In the genomic region with DNA sequence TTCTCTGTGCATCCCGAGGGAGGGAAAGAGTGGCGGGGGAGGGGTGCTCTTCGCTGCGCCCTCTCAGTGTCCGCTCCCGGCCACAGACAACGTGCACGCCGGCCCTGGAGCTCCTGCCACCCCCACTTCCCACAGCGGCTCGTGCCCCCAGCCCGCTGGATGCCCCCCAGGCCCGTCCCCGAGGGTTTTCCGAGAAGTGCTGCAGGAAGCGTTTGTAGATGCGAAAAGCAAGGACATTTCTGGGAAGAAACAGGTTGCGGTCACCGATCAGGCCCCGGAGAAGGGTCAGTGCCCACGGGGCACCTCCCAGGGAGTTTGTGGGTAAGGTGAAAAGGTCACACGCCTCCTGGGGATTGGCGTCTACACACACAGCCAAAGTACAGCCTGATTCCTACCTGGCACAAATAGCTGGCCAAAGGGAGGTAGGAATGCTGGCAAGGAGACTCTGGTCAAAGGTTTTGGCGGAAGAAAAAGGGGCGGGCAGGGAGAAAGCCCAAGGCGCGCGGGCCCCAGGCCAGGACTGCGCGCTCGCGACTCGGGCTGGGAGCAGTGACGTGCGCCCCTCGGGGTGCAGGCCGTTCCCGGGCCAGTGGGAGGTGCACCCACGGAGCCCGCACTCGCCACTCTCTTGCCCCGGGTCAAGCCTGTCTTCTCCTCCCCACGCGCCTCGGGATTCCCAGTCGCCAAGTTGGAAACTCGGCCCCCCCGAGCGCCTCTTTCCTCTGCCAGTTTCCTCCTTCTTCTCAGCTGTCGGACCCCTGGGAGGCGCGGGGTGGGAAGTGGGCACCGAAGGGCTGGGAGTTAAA, we compare ENCODE assay signal across 8 cellular contexts. TPM values are rescaled to one million over a fixed set of nuclear protein-coding genes. Genes with fewer than 3 reads are reported as not detected.
DNase-seq lines count a peak whose midpoint lies in the region; ATAC-seq and TF ChIP-seq lines count a peak whose summit lies in the region.

No MANE protein-coding gene starts in this region.

- TF ChIP-seq CTCF in WI38 (IDR thresholded peaks at IDR 0.05; ENCODE audit: low read depth, low read length) (no peak), fibroblast of mammary gland (conservative IDR thresholded peaks at IDR 0.05; ENCODE audit: control insufficient read depth, insufficient read depth, low read depth, low read length) (no peak)

- no peaks in the 10 kb centered on the region for H3K36me3 ChIP-seq in naive thymus-derived CD4-positive, alpha-beta T cell (ENCODE audit: control insufficient read depth in 2 of 3, insufficient read depth in 3 of 3, low read length in 3 of 3)

- ATAC-seq in naive thymus-derived CD4-positive, alpha-beta T cell, result no peak
- ATAC-seq in HG03159 (IDR thresholded peaks at IDR 0.05; ENCODE audit: unreplicated experiment) (no peak), GM18511 (IDR thresholded peaks at IDR 0.05; ENCODE audit: unreplicated experiment) (no peak), GM21447 (IDR thresholded peaks at IDR 0.05; ENCODE audit: unreplicated experiment) (no peak)

- POLR2A ChIA-PET in naive thymus-derived CD4-positive, alpha-beta T cell (lab: Charles Lee), result no interaction called here

- H3K4me3 ChIP-seq in WI38 (ENCODE audit: low read depth, low read length) (peak overlapping the region; percentile 76), fibroblast of mammary gland (ENCODE audit: control insufficient read depth, low read depth, low read length) (peak overlapping the region; percentile 84)
- no peak overlapping the region for H3K4me3 ChIP-seq in naive thymus-derived CD4-positive, alpha-beta T cell (ENCODE audit: low read length)

- no peaks in the 10 kb centered on the region for H3K9me3 ChIP-seq in naive thymus-derived CD4-positive, alpha-beta T cell (ENCODE audit: control insufficient read depth in 2 of 3, low read length in 3 of 3)

- CTCF ChIA-PET in naive thymus-derived CD4-positive, alpha-beta T cell (lab: Charles Lee), result no interaction called here

- H3K36me3 Mint-ChIP-seq in naive thymus-derived CD4-positive, alpha-beta T cell, result no peaks in the 10 kb centered on the region

- H3K4me3 Mint-ChIP-seq in naive thymus-derived CD4-positive, alpha-beta T cell, result peak overlapping the region; percentile 45 to 91 (median 58)

- intact Hi-C loops in naive thymus-derived CD4-positive, alpha-beta T cell (cut with micrococcal nuclease), result no loop called here

- peaks cover 45 to 80% (median 60%) of the 10 kb centered on the region in 5 donors for H3K27me3 Mint-ChIP-seq in naive thymus-derived CD4-positive, alpha-beta T cell

- peaks cover 3 to 12% of the 10 kb centered on the region in 2 donors for H3K4me1 ChIP-seq in naive thymus-derived CD4-positive, alpha-beta T cell (ENCODE audit: control insufficient read depth in 2 of 2, insufficient read depth in 2 of 2, low read length in 2 of 2)

- H3K27me3 ChIP-seq in naive thymus-derived CD4-positive, alpha-beta T cell (ENCODE audit: control insufficient read depth in 2 of 2, insufficient read depth in 2 of 2, low read length in 2 of 2), result peaks cover 12 to 18% of the 10 kb centered on the region in 2 donors

- H3K27ac Mint-ChIP-seq in naive thymus-derived CD4-positive, alpha-beta T cell, result no peak overlapping the region

- H3K27ac ChIP-seq in naive thymus-derived CD4-positive, alpha-beta T cell (ENCODE audit: low read depth, low read length), result no peak overlapping the region

- H3K9me3 Mint-ChIP-seq in naive thymus-derived CD4-positive, alpha-beta T cell, result peaks cover 0 to 3% (median 0%) of the 10 kb centered on the region in 11 donors

- DNase-seq in activated naive CD4-positive, alpha-beta T cell treated with Interleukin-2 at 50 U/mL for 16 hours, result peak; percentile 9
- DNase-seq in activated naive CD4-positive, alpha-beta T cell (lab: John Stamatoyannopoulos, UW), result no peak
- DNase-seq in fibroblast of mammary gland (ENCODE audit: low read depth), result peak; percentile 84
- DNase-seq in naive thymus-derived CD4-positive, alpha-beta T cell, result peak in 2 of 9 donors; percentile 9 to 21

- peaks cover 10 to 33% (median 21%) of the 10 kb centered on the region in 7 donors for H3K4me1 Mint-ChIP-seq in naive thymus-derived CD4-positive, alpha-beta T cell

RNA-seq across cellular contexts. Expression of a gene that starts 1.5 kb away (rescaled TPM):
- total RNA-seq in naive thymus-derived CD4-positive, alpha-beta T cell, result 1 to 10 TPM in 4 of 5 experiments, under 1 TPM in 1; 0.72 to 4.6 (median 1.6) TPM
- polyA plus RNA-seq in naive thymus-derived CD4-positive, alpha-beta T cell, result not detected

Comparison
In these comparisons a context has a peak if more than half of its experiments do, and no peak if none do; other contexts are left out.
1. DNase-seq: peak in activated naive CD4-positive, alpha-beta T cell treated with Interleukin-2 at 50 U/mL for 16 hours (single experiment) and fibroblast of mammary gland (single experiment); none in activated naive CD4-positive, alpha-beta T cell (0 of 4).